In genomic region chr6:159789377-159790148, GRCh38 we compare ENCODE assay signal across 8 cellular contexts. TPM values are rescaled to one million over a fixed set of nuclear protein-coding genes. Genes with fewer than 3 reads are reported as not detected.
A peak's percentile ranks its signal among the peaks of the same experiment; 100 is the strongest.
DNase-seq lines count a peak whose midpoint lies in the region; ATAC-seq lines count a peak whose summit lies in the region.

TCP1 (minus strand) TSS chr6:159789602; CDS start chr6:159789468, 134 bp downstream.

- peak; percentile 99 for DNase-seq in DMS 273 treated with DMSO at 0.1 percent for 48 hours (lab: John Stamatoyannopoulos, UW)
- DNase-seq in OCI-M2 (lab: John Stamatoyannopoulos, UW; ENCODE audit: unreplicated experiment) = peak; percentile 98
- DNase-seq in activated T-cell treated with anti-CD3 and anti-CD28 coated beads for 4 hours = peak; percentile 98
- peak; percentile 92 for DNase-seq in epidermal melanocyte (ENCODE audit: insufficient read length, low spot score)
- DNase-seq in middle frontal gyrus (ENCODE audit: extremely low spot score, low spot score) = peak; percentile 98
- peak; percentile 96 to 99 for DNase-seq in stimulated activated CD8-positive, alpha-beta memory T cell treated with anti-CD3 and anti-CD28 coated beads, Interleukin-2, amount 100 ng/mL, for 48 hours (ENCODE audit: low read depth in 2 of 2)

- no peaks in the 10 kb centered on the region for H3K27me3 Mint-ChIP-seq in IgD-negative memory B cell

- H3K4me1 Mint-ChIP-seq in IgD-negative memory B cell = peaks cover 25 to 40% (median 33%) of the 10 kb centered on the region in 3 donors

- H3K4me3 Mint-ChIP-seq in IgD-negative memory B cell = peak within 1 kb of the TSS; percentile 97 to 100 (median 100)

- peak; percentile 71 for ATAC-seq in GM21529 (IDR thresholded peaks at IDR 0.05; ENCODE audit: unreplicated experiment)

- peak within 1 kb of the TSS; percentile 95 to 99 (median 96) for H3K27ac Mint-ChIP-seq in IgD-negative memory B cell

- H3K9me3 Mint-ChIP-seq in IgD-negative memory B cell = no peaks in the 10 kb centered on the region

- H3K36me3 Mint-ChIP-seq in IgD-negative memory B cell = peaks cover 3% of the 10 kb centered on the region

RNA-seq across cellular contexts. Expression of gene TCP1, which starts in this region (rescaled TPM):
- 82.7 TPM for polyA plus RNA-seq in IgD-negative memory B cell

Comparison
In these comparisons a context has a peak if more than half of its experiments do, and no peak if none do; other contexts are left out.
1. Peak in every context shown above with its lines: DNase-seq and ATAC-seq.